8 cellular contexts compared by ENCODE assay signal in the genomic region with DNA sequence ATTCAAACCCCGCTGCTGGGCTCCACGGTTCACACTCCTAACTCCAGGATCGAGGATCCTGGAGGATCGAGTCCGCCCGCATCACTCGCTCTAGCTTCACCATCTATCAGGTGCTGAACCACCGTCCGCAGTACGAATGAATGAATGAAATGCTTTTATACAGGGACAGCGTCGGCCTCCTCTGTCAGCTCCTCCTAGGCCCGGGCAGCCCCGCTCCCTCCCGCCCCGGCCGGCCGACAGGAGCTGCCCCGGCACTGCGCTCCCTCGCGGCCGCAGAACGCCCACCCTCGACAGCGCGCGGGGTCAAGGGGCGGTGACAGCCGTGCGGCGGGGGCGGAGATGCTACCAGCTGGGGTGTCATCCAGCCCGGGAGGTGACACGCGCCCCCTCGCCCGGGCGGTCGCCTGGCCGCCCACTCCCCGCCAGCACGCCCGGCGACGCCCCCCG. TPM values are rescaled to one million over a fixed set of nuclear protein-coding genes. Genes with fewer than 3 reads are reported as not detected.
A peak's percentile ranks its signal among the peaks of the same experiment; 100 is the strongest.
DNase-seq lines count a peak whose midpoint lies in the region; ATAC-seq and TF ChIP-seq lines count a peak whose summit lies in the region.

No MANE protein-coding gene starts in this region.

- peak overlapping the region; percentile 89 for H3K27ac Mint-ChIP-seq in activated CD8-positive, alpha-beta T cell treated with anti-CD3 and anti-CD28 coated beads for 36 hours

- peak overlapping the region; percentile 85 for H3K4me3 Mint-ChIP-seq in activated CD8-positive, alpha-beta T cell treated with anti-CD3 and anti-CD28 coated beads for 36 hours

- intact Hi-C loops in activated CD8-positive, alpha-beta T cell treated with anti-CD3 and anti-CD28 coated beads for 36 hours (cut with micrococcal nuclease) = no loop called here

- no peaks in the 10 kb centered on the region for H3K9me3 Mint-ChIP-seq in activated CD8-positive, alpha-beta T cell treated with anti-CD3 and anti-CD28 coated beads for 36 hours

- peak overlapping the region; percentile 50 to 76 for H3K27ac ChIP-seq in mucosa of rectum (ENCODE audit: low read depth in 2 of 2, low read length in 2 of 2)

- H3K9ac ChIP-seq in endocrine pancreas (ENCODE audit: control insufficient read depth, insufficient read depth, low read length) (peak overlapping the region; percentile 84), mucosa of rectum (ENCODE audit: low read depth in 1 of 2, low read length in 2 of 2) (peak overlapping the region; percentile 56 to 61)

- H3K27me3 ChIP-seq in endocrine pancreas (ENCODE audit: control insufficient read depth, insufficient read depth, low read length) = no peaks in the 10 kb centered on the region
- H3K27me3 ChIP-seq in mucosa of rectum (ENCODE audit: control insufficient read depth in 2 of 2, insufficient read depth in 2 of 2, low read length in 2 of 2) = no peaks in the 10 kb centered on the region

- DNase-seq in NCI-H748 (lab: John Stamatoyannopoulos, UW; ENCODE audit: unreplicated experiment) (peak; percentile 50), NCI-H748 treated with DMSO at 0.1 percent for 48 hours (lab: John Stamatoyannopoulos, UW) (no peak), NCI-H1694 treated with DMSO at 0.1 percent for 48 hours (lab: John Stamatoyannopoulos, UW) (peak; percentile 3)
- DNase-seq in activated CD8-positive, alpha-beta T cell treated with anti-CD3 and anti-CD28 coated beads for 36 hours = peak; percentile 89
- DNase-seq in stimulated activated CD8-positive, alpha-beta memory T cell treated with anti-CD3 and anti-CD28 coated beads, Interleukin-4, amount 100 ng/mL, for 48 hours = peak; percentile 90

- H3K36me3 Mint-ChIP-seq in activated CD8-positive, alpha-beta T cell treated with anti-CD3 and anti-CD28 coated beads for 36 hours (ENCODE audit: low read depth) = peaks cover 32% of the 10 kb centered on the region

- TF ChIP-seq CTCF in activated CD8-positive, alpha-beta T cell treated with anti-CD3 and anti-CD28 coated beads for 36 hours (IDR thresholded peaks at IDR 0.05) = no peak

- no peaks in the 10 kb centered on the region for H3K4me1 ChIP-seq in endocrine pancreas (ENCODE audit: control insufficient read depth, insufficient read depth, low read length)
- H3K4me1 ChIP-seq in mucosa of rectum (ENCODE audit: control insufficient read depth in 2 of 2, insufficient read depth in 2 of 2, low read length in 2 of 2) = peaks cover 6 to 7% of the 10 kb centered on the region in 2 donors

- H3K36me3 ChIP-seq in endocrine pancreas (ENCODE audit: control insufficient read depth, insufficient read depth, low read length) (peaks cover 5% of the 10 kb centered on the region), mucosa of rectum (ENCODE audit: control insufficient read depth in 2 of 2, insufficient read depth in 2 of 2, low read length in 2 of 2) (peaks cover 10 to 15% of the 10 kb centered on the region in 2 donors)

- CTCF ChIA-PET in activated CD8-positive, alpha-beta T cell treated with anti-CD3 and anti-CD28 coated beads for 36 hours (lab: Charles Lee) = interaction anchor here (0.8 to 2.8 kb wide), 13 partner anchors 8 to 160 kb away, joined by 3 to 14 read pairs (median 5); no protein-coding TSS in a partner anchor

- peaks cover 41% of the 10 kb centered on the region for H3K4me1 Mint-ChIP-seq in activated CD8-positive, alpha-beta T cell treated with anti-CD3 and anti-CD28 coated beads for 36 hours (ENCODE audit: low read depth)

- H3K9me3 ChIP-seq in endocrine pancreas (ENCODE audit: control insufficient read depth, low read length) = no peaks in the 10 kb centered on the region
- no peaks in the 10 kb centered on the region for H3K9me3 ChIP-seq in mucosa of rectum (ENCODE audit: control insufficient read depth in 2 of 2, low read length in 2 of 2)

- ATAC-seq in HG02763 (IDR thresholded peaks at IDR 0.05; ENCODE audit: unreplicated experiment) = peak; percentile 65
- peak; percentile 76 for ATAC-seq in activated CD8-positive, alpha-beta T cell treated with anti-CD3 and anti-CD28 coated beads for 36 hours

- POLR2A ChIA-PET in activated CD8-positive, alpha-beta T cell treated with anti-CD3 and anti-CD28 coated beads for 36 hours (lab: Charles Lee) = interaction anchor here (0.7 to 5.0 kb wide), 13 partner anchors 10 to 141 kb away, joined by 3 to 69 read pairs (median 7); partner anchors contain the start of gene SPEN

- H3K27me3 Mint-ChIP-seq in activated CD8-positive, alpha-beta T cell treated with anti-CD3 and anti-CD28 coated beads for 36 hours = no peaks in the 10 kb centered on the region

- H3K4me3 ChIP-seq in endocrine pancreas (ENCODE audit: control insufficient read depth, insufficient read depth, low read length) = peak overlapping the region; percentile 77
- peak overlapping the region; percentile 77 to 80 for H3K4me3 ChIP-seq in mucosa of rectum (ENCODE audit: low read length in 2 of 2)

RNA-seq across cellular contexts. Expression of gene ZBTB17, which starts 0.5 kb away (rescaled TPM):
- 10 to 100 TPM; 44.1 to 45.7 TPM for total RNA-seq in activated CD8-positive, alpha-beta T cell treated with anti-CD3 and anti-CD28 coated beads for 36 hours

RNA-seq across cellular contexts. Expression of gene SRARP, which starts 28.7 kb away (rescaled TPM):
- total RNA-seq in activated CD8-positive, alpha-beta T cell treated with anti-CD3 and anti-CD28 coated beads for 36 hours = not detected

RNA-seq across cellular contexts. Expression of gene HSPB7, which starts 42.5 kb away (rescaled TPM):
- total RNA-seq in activated CD8-positive, alpha-beta T cell treated with anti-CD3 and anti-CD28 coated beads for 36 hours = not detected

RNA-seq across cellular contexts. Expression of gene CLCNKA, which starts 46.5 kb away (rescaled TPM):
- not detected for total RNA-seq in activated CD8-positive, alpha-beta T cell treated with anti-CD3 and anti-CD28 coated beads for 36 hours
